Comparison of ENCODE assay signal across 1 cellular context in the genomic region with DNA sequence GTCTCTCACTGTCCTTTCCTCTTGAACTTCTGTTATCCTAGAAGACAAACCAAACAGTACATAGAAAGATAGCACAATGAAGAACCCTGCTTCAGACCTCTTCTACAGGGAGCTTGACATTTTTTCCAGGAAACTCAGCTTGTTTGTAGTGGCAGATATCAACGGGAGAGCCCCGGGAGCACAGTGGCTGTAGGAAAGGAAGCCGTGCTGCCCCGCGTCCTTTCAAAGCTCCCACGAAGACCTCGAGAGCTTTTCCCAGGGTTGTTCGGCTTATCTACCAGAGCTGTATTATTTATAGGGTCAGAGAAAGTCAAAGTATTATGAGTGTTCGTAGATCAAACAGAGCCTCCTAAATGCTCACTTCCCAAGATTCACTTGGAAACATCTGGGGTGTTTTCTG.
TF ChIP-seq lines count a peak whose summit lies in the region.

No MANE protein-coding gene starts in this region.

TF ChIP-seq in HepG2, 621 proteins besides CTCF, POLR2A, EP300 and RAD21 (continued from another document):
- no peak for TF ChIP-seq HINFP (CRISPR knock-in tag; IDR thresholded peaks at IDR 0.05; ENCODE audit: low read depth)
- no peak for TF ChIP-seq NCOR1 (IDR thresholded peaks at IDR 0.05; ENCODE audit: borderline replicate concordance, low read length)
- no peak for TF ChIP-seq ZNF253 (CRISPR knock-in tag; IDR thresholded peaks at IDR 0.05; ENCODE audit: borderline replicate concordance)
- TF ChIP-seq SMAD9 (CRISPR knock-in tag; IDR thresholded peaks at IDR 0.05) = no peak
- TF ChIP-seq TEAD2 (CRISPR knock-in tag; IDR thresholded peaks at IDR 0.05) = no peak
- no peak for TF ChIP-seq ZNF121 (CRISPR knock-in tag; IDR thresholded peaks at IDR 0.05)
- TF ChIP-seq ZNF34 (CRISPR knock-in tag; IDR thresholded peaks at IDR 0.05; ENCODE audit: borderline replicate concordance) = no peak
- no peak for TF ChIP-seq GMEB1 (CRISPR knock-in tag; IDR thresholded peaks at IDR 0.05; ENCODE audit: borderline replicate concordance)
- TF ChIP-seq KAT7 (CRISPR knock-in tag; IDR thresholded peaks at IDR 0.05; ENCODE audit: borderline replicate concordance) = no peak
